10 cellular contexts compared by ENCODE assay signal in genomic region chrX:13123247-13123856, GRCh38.
DNase-seq lines count a peak whose midpoint lies in the region; ATAC-seq and TF ChIP-seq lines count a peak whose summit lies in the region.
"Had no signal": no experiment of that assay in that cellular context is flagged by ENCODE, and none has a peak within 500 bp of the region (broad histone marks: within the 10 kb centered on the region; RNA-seq: fewer than 3 reads in every experiment).

No MANE protein-coding gene starts in this region.

- H3K4me3 ChIP-seq in iPS-18a (ENCODE audit: low read length) (peak overlapping the region; percentile 11), thoracic aorta (no peak overlapping the region)

- H3K9me3 Mint-ChIP-seq in activated T-cell treated with anti-CD3 and anti-CD28 coated beads, Interleukin-2, amount 50 U/mL, for 24 hours, result no peaks in the 10 kb centered on the region
- no peaks in the 10 kb centered on the region for H3K9me3 Mint-ChIP-seq in activated CD4-positive, alpha-beta memory T cell treated with anti-CD3 and anti-CD28 coated beads for 36 hours

- TF ChIP-seq CTCF in thoracic aorta (IDR thresholded peaks at IDR 0.05), result no peak

- ATAC-seq in thoracic aorta (ENCODE audit: insufficient number of reproducible peaks, low FRiP score, low read depth), result no peak
- ATAC-seq in GM19035 (IDR thresholded peaks at IDR 0.05; ENCODE audit: unreplicated experiment), result no peak
- ATAC-seq in GM19455 (IDR thresholded peaks at IDR 0.05; ENCODE audit: unreplicated experiment), result no peak

- no peaks in the 10 kb centered on the region for H3K27me3 ChIP-seq in iPS-18a (ENCODE audit: control insufficient read depth, insufficient read depth, low read length)
- H3K27me3 ChIP-seq in thoracic aorta (replicated peaks; ENCODE audit: insufficient read depth), result no peaks in the 10 kb centered on the region

- H3K27me3 Mint-ChIP-seq in activated T-cell treated with anti-CD3 and anti-CD28 coated beads, Interleukin-2, amount 50 U/mL, for 24 hours, result peaks cover 78% of the 10 kb centered on the region
- no peaks in the 10 kb centered on the region for H3K27me3 Mint-ChIP-seq in activated CD4-positive, alpha-beta memory T cell treated with anti-CD3 and anti-CD28 coated beads for 36 hours

- in situ Hi-C loops in ACHN (cut with HindIII; ENCODE audit: low pct_ligation_motif_present, low pct_unique_long_range_greater_than_20kb, low sequenced_read_pairs), result no loop called here

- no peaks in the 10 kb centered on the region for H3K9me3 ChIP-seq in iPS-18a (ENCODE audit: control insufficient read depth, low read depth, low read length)
- H3K9me3 ChIP-seq in thoracic aorta, result no peaks in the 10 kb centered on the region

- H3K4me1 ChIP-seq in iPS-18a (ENCODE audit: control insufficient read depth, low read depth, low read length), result peaks cover 15% of the 10 kb centered on the region
- peaks cover 21 to 75% of the 10 kb centered on the region in 2 donors for H3K4me1 ChIP-seq in thoracic aorta (ENCODE audit: control insufficient read depth in 1 of 2, low read depth in 2 of 2)

- intact Hi-C loops in activated CD4-positive, alpha-beta memory T cell treated with anti-CD3 and anti-CD28 coated beads for 36 hours (cut with micrococcal nuclease), result no loop called here

- no peak overlapping the region for H3K9ac ChIP-seq in iPS-18a (ENCODE audit: low read length)

- H3K36me3 ChIP-seq in iPS-18a (ENCODE audit: control insufficient read depth, low read depth, low read length) (no peaks in the 10 kb centered on the region), thoracic aorta (no peaks in the 10 kb centered on the region)

- peaks cover 56% of the 10 kb centered on the region for H3K4me1 Mint-ChIP-seq in activated T-cell treated with anti-CD3 and anti-CD28 coated beads, Interleukin-2, amount 50 U/mL, for 24 hours (ENCODE audit: low read depth)
- peaks cover 38% of the 10 kb centered on the region for H3K4me1 Mint-ChIP-seq in activated CD4-positive, alpha-beta memory T cell treated with anti-CD3 and anti-CD28 coated beads for 36 hours (ENCODE audit: low read depth)

- H3K4me3 Mint-ChIP-seq in activated T-cell treated with anti-CD3 and anti-CD28 coated beads, Interleukin-2, amount 50 U/mL, for 24 hours, result peak overlapping the region; percentile 37
- peak overlapping the region; percentile 26 for H3K4me3 Mint-ChIP-seq in activated CD4-positive, alpha-beta memory T cell treated with anti-CD3 and anti-CD28 coated beads for 36 hours

- CTCF ChIA-PET in activated CD4-positive, alpha-beta memory T cell treated with anti-CD3 and anti-CD28 coated beads for 36 hours (lab: Charles Lee), result no interaction called here

- DNase-seq in activated T-cell treated with anti-CD3 and anti-CD28 coated beads, Interleukin-2, amount 50 U/mL, for 24 hours, result no peak
- DNase-seq in activated T-cell treated with anti-CD3 and anti-CD28 coated beads, Interleukin-2, amount 50 U/mL, for 48 hours, result no peak
- no peak for DNase-seq in activated CD4-positive, alpha-beta memory T cell treated with anti-CD3 and anti-CD28 coated beads for 36 hours
- no peak for DNase-seq in thoracic aorta (ENCODE audit: low spot score)
- no peak for DNase-seq in ACHN
- DNase-seq: foreskin melanocyte, posterior cingulate gyrus had no signal

- no peaks in the 10 kb centered on the region for H3K36me3 Mint-ChIP-seq in activated T-cell treated with anti-CD3 and anti-CD28 coated beads, Interleukin-2, amount 50 U/mL, for 24 hours (ENCODE audit: low read depth)
- H3K36me3 Mint-ChIP-seq in activated CD4-positive, alpha-beta memory T cell treated with anti-CD3 and anti-CD28 coated beads for 36 hours, result no peaks in the 10 kb centered on the region

- H3K27ac ChIP-seq in iPS-18a (ENCODE audit: low read length) (no peak overlapping the region), thoracic aorta (peak overlapping the region; percentile 56 to 78)

- POLR2A ChIA-PET in activated CD4-positive, alpha-beta memory T cell treated with anti-CD3 and anti-CD28 coated beads for 36 hours (lab: Charles Lee), result no interaction called here

- H3K27ac Mint-ChIP-seq in activated T-cell treated with anti-CD3 and anti-CD28 coated beads, Interleukin-2, amount 50 U/mL, for 24 hours, result peak overlapping the region; percentile 73
- peak overlapping the region; percentile 61 for H3K27ac Mint-ChIP-seq in activated CD4-positive, alpha-beta memory T cell treated with anti-CD3 and anti-CD28 coated beads for 36 hours
